20 cellular contexts compared by ENCODE assay signal in genomic region chr12:103958621-103959020, GRCh38. TPM values are rescaled to one million over a fixed set of nuclear protein-coding genes. Genes with fewer than 3 reads are reported as not detected.
DNase-seq lines count a peak whose midpoint lies in the region; ATAC-seq and TF ChIP-seq lines count a peak whose summit lies in the region.
"Had no signal": no experiment of that assay in that cellular context is flagged by ENCODE, and none has a peak within 500 bp of the region (broad histone marks: within the 10 kb centered on the region; RNA-seq: fewer than 3 reads in every experiment).

No MANE protein-coding gene starts in this region.

- H3K4me1 Mint-ChIP-seq in T-helper 2 cell treated with Interferon-gamma antibody and Interleukin-4, amounts not matched to agents 5 μg/mL and 100 μg/mL, for 36 hours (ENCODE audit: low read depth): peaks cover 17% of the 10 kb centered on the region
- peaks cover 31 to 43% (median 38%) of the 10 kb centered on the region in 3 donors for H3K4me1 Mint-ChIP-seq in CD8-positive, alpha-beta memory T cell
- peaks cover 14% of the 10 kb centered on the region for H3K4me1 Mint-ChIP-seq in activated T-helper 17 cell treated with anti-CD3 and anti-CD28 coated beads, Interleukin-2, amount 50 U/mL, for 72 hours
- peaks cover 44% of the 10 kb centered on the region for H3K4me1 Mint-ChIP-seq in nephron

- H3K27ac ChIP-seq in CD8-positive, alpha-beta memory T cell (ENCODE audit: low read depth, low read length): no peak overlapping the region

- H3K9me3 Mint-ChIP-seq in T-helper 2 cell treated with Interferon-gamma antibody and Interleukin-4, amounts not matched to agents 5 μg/mL and 100 μg/mL, for 36 hours: no peaks in the 10 kb centered on the region
- H3K9me3 Mint-ChIP-seq in CD8-positive, alpha-beta memory T cell: no peaks in the 10 kb centered on the region
- no peaks in the 10 kb centered on the region for H3K9me3 Mint-ChIP-seq in activated T-helper 17 cell treated with anti-CD3 and anti-CD28 coated beads, Interleukin-2, amount 50 U/mL, for 72 hours
- no peaks in the 10 kb centered on the region for H3K9me3 Mint-ChIP-seq in nephron
- H3K9me3 Mint-ChIP-seq: activated B cell treated with CpG ODN at 0.5 μM for 24 hours; stimulated activated memory B cell treated with anti-CD40 and anti-IgM and Interleukin-4, amounts not matched to agents 10 μg/mL and 1 μg/mL and 100 μg/mL, for 72 hours had no signal

- peaks cover 21% of the 10 kb centered on the region for H3K36me3 Mint-ChIP-seq in T-helper 2 cell treated with Interferon-gamma antibody and Interleukin-4, amounts not matched to agents 5 μg/mL and 100 μg/mL, for 36 hours (ENCODE audit: low read depth)
- H3K36me3 Mint-ChIP-seq in CD8-positive, alpha-beta memory T cell: peaks cover 0 to 23% (median 3%) of the 10 kb centered on the region in 3 donors
- peaks cover 34% of the 10 kb centered on the region for H3K36me3 Mint-ChIP-seq in activated T-helper 17 cell treated with anti-CD3 and anti-CD28 coated beads, Interleukin-2, amount 50 U/mL, for 72 hours (ENCODE audit: low read depth)
- peaks cover 11% of the 10 kb centered on the region for H3K36me3 Mint-ChIP-seq in nephron (ENCODE audit: low read depth)

- ATAC-seq in activated T-helper 17 cell treated with anti-CD3 and anti-CD28 coated beads, Interleukin-2, amount 50 U/mL, for 72 hours (replicated peaks): no peak
- ATAC-seq in HG02623 (IDR thresholded peaks at IDR 0.05; ENCODE audit: unreplicated experiment): no peak
- ATAC-seq: stimulated activated memory B cell treated with anti-CD40 and anti-IgM and Interleukin-4, amounts not matched to agents 10 μg/mL and 1 μg/mL and 100 μg/mL, for 72 hours had no signal

- peak overlapping the region; percentile 43 for H3K4me3 Mint-ChIP-seq in T-helper 2 cell treated with Interferon-gamma antibody and Interleukin-4, amounts not matched to agents 5 μg/mL and 100 μg/mL, for 36 hours
- peak overlapping the region in 3 of 7 donors; percentile 31 to 73 (median 68) for H3K4me3 Mint-ChIP-seq in CD8-positive, alpha-beta memory T cell
- H3K4me3 Mint-ChIP-seq in activated T-helper 17 cell treated with anti-CD3 and anti-CD28 coated beads, Interleukin-2, amount 50 U/mL, for 72 hours: peak overlapping the region; percentile 57
- H3K4me3 Mint-ChIP-seq in nephron: peak overlapping the region; percentile 73 to 81 (median 78)
- H3K4me3 Mint-ChIP-seq: activated B cell treated with CpG ODN at 0.5 μM for 24 hours; stimulated activated memory B cell treated with anti-CD40 and anti-IgM and Interleukin-4, amounts not matched to agents 10 μg/mL and 1 μg/mL and 100 μg/mL, for 72 hours had no signal

- H3K36me3 ChIP-seq in CD8-positive, alpha-beta memory T cell (ENCODE audit: insufficient read depth, low read length): peaks cover 1% of the 10 kb centered on the region

- H3K27me3 Mint-ChIP-seq in T-helper 2 cell treated with Interferon-gamma antibody and Interleukin-4, amounts not matched to agents 5 μg/mL and 100 μg/mL, for 36 hours (ENCODE audit: low read depth): no peaks in the 10 kb centered on the region
- peaks cover 0 to 3% of the 10 kb centered on the region in 2 donors for H3K27me3 Mint-ChIP-seq in CD8-positive, alpha-beta memory T cell
- no peaks in the 10 kb centered on the region for H3K27me3 Mint-ChIP-seq in activated T-helper 17 cell treated with anti-CD3 and anti-CD28 coated beads, Interleukin-2, amount 50 U/mL, for 72 hours
- no peaks in the 10 kb centered on the region for H3K27me3 Mint-ChIP-seq in nephron (ENCODE audit: low read depth)
- H3K27me3 Mint-ChIP-seq: activated B cell treated with CpG ODN at 0.5 μM for 24 hours; stimulated activated memory B cell treated with anti-CD40 and anti-IgM and Interleukin-4, amounts not matched to agents 10 μg/mL and 1 μg/mL and 100 μg/mL, for 72 hours had no signal

- POLR2A ChIA-PET in CD8-positive, alpha-beta memory T cell (lab: Charles Lee): no interaction called here

- no peak for TF ChIP-seq CTCF in nephron (IDR thresholded peaks at IDR 0.05; ENCODE audit: unreplicated experiment in 3 of 3)

- CTCF ChIA-PET in CD8-positive, alpha-beta memory T cell (lab: Charles Lee): interaction anchor here (1.2 kb wide), 1 partner anchor 9 kb away, joined by 3 read pairs; no protein-coding TSS in a partner anchor

- DNase-seq in T-helper 2 cell treated with Interferon-gamma antibody and Interleukin-4, amounts not matched to agents 5 μg/mL and 100 μg/mL, for 36 hours (ENCODE audit: low spot score): no peak
- DNase-seq in T-helper 2 cell (no peak), H4 (ENCODE audit: low spot score) (no peak), globus pallidus (ENCODE audit: low spot score) (no peak)
- DNase-seq in CD8-positive, alpha-beta memory T cell: no peak
- DNase-seq: activated B cell treated with CpG ODN at 0.5 μM for 24 hours; activated CD8-positive, alpha-beta memory T cell treated with anti-CD3 and anti-CD28 coated beads, Interleukin-2, amount 50 U/mL, for 4 hours; amygdala; COR-L47; GF-D8; NCI-H2081 treated with DMSO at 0.1 percent for 48 hours; NCI-H526 treated with DMSO at 0.1 percent for 48 hours; Peyer's patch; SW 1271; trophoblast cell had no signal

- no peaks in the 10 kb centered on the region for H3K27me3 ChIP-seq in CD8-positive, alpha-beta memory T cell (ENCODE audit: insufficient read depth, low read length, poor library complexity, severe bottlenecking)
- H3K27me3 ChIP-seq: Peyer's patch had no signal

- H3K4me3 ChIP-seq in CD8-positive, alpha-beta memory T cell (ENCODE audit: low read length): no peak overlapping the region
- H3K4me3 ChIP-seq: HAP-1, Peyer's patch had no signal

- H3K27ac Mint-ChIP-seq in T-helper 2 cell treated with Interferon-gamma antibody and Interleukin-4, amounts not matched to agents 5 μg/mL and 100 μg/mL, for 36 hours: no peak overlapping the region
- H3K27ac Mint-ChIP-seq in CD8-positive, alpha-beta memory T cell: peak overlapping the region in 6 of 8 donors; percentile 45 to 86 (median 60)
- H3K27ac Mint-ChIP-seq in activated T-helper 17 cell treated with anti-CD3 and anti-CD28 coated beads, Interleukin-2, amount 50 U/mL, for 72 hours: no peak overlapping the region
- peak overlapping the region; percentile 87 to 100 (median 95) for H3K27ac Mint-ChIP-seq in nephron
- H3K27ac Mint-ChIP-seq: activated B cell treated with CpG ODN at 0.5 μM for 24 hours had no signal

- no peaks in the 10 kb centered on the region for H3K9me3 ChIP-seq in CD8-positive, alpha-beta memory T cell (ENCODE audit: low read length)
- H3K9me3 ChIP-seq: HAP-1, Peyer's patch had no signal

- H3K4me1 ChIP-seq in CD8-positive, alpha-beta memory T cell (ENCODE audit: insufficient read depth, low read length): peaks cover 14% of the 10 kb centered on the region

RNA-seq across cellular contexts. Expression of gene TDG, which starts 7.1 kb away (rescaled TPM):
- 10 to 100 TPM; 51.2 to 52.6 TPM for total RNA-seq in CD8-positive, alpha-beta memory T cell
- polyA plus RNA-seq in CD8-positive, alpha-beta memory T cell: 24.1 TPM
- total RNA-seq in activated T-helper 17 cell treated with anti-CD3 and anti-CD28 coated beads, Interleukin-2, amount 50 U/mL, for 72 hours: 10 to 100 TPM; 35.9 to 38.2 TPM
- 34.2 and 39.0 TPM in 2 replicates for total RNA-seq in H4 (2014; rRNA removed; shearing (Covaris generic))

RNA-seq across cellular contexts. Expression of gene HSP90B1, which starts 28.4 kb away (rescaled TPM):
- 100 to 1,000 TPM; 461 to 488 TPM for total RNA-seq in CD8-positive, alpha-beta memory T cell
- polyA plus RNA-seq in CD8-positive, alpha-beta memory T cell: 348 TPM
- 100 to 1,000 TPM; 324 to 453 TPM for total RNA-seq in activated T-helper 17 cell treated with anti-CD3 and anti-CD28 coated beads, Interleukin-2, amount 50 U/mL, for 72 hours
- total RNA-seq in H4 (2014; rRNA removed; shearing (Covaris generic)): 507 and 561 TPM in 2 replicates

Comparison
In these comparisons a context has a peak if more than half of its experiments do, and no peak if none do; other contexts are left out.
1. H3K27ac Mint-ChIP-seq: peak in CD8-positive, alpha-beta memory T cell (6 of 8) and nephron (3 of 3); none in T-helper 2 cell treated with Interferon-gamma antibody and Interleukin-4, amounts not matched to agents 5 μg/mL and 100 μg/mL, for 36 hours (single experiment) and activated T-helper 17 cell treated with anti-CD3 and anti-CD28 coated beads, Interleukin-2, amount 50 U/mL, for 72 hours (single experiment).